In the genomic region with DNA sequence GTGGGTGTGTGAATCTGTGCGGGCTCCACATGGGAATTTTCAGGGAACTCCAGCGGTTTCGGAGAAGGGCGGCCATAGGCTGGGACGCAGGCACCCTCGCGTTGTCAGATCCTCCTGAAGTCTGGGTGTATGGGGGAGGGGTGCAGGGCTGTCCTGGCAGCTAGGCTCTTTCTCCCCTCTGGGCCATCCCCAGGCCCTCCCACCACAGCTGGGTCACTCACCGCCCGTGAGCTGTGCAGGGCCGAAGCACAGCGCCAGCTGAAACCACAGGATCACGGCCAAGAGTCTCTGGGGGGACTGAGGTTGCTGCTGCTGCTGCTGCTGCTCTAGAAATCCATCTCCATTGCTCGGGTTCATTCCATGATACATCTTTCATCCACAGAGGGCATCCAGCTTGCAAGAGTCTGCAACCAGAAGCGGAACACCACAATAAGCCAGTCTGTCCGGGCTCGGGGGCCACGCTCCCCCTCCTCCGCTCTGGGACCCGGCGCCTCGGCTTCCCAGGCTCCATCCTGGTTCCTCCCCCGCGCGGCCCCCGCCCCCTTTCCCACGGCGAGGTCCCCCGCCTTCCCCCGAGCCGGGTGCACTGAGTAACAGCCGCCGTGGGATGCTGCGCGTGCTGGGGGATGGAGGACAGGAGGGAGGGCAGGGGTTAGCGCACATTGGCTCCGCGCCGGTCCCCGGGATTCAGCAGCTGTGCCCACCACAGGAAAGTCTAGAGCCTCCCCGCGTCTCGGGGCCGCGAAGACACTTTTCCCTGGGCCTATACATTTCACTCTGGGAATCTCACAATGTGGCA, we compare ENCODE assay signal across 9 cellular contexts. TPM values are rescaled to one million over a fixed set of nuclear protein-coding genes. Genes with fewer than 3 reads are reported as not detected.
DNase-seq lines count a peak whose midpoint lies in the region; ATAC-seq and TF ChIP-seq lines count a peak whose summit lies in the region.
"Had no signal": no experiment of that assay in that cellular context is flagged by ENCODE, and none has a peak within 500 bp of the region (broad histone marks: within the 10 kb centered on the region; RNA-seq: fewer than 3 reads in every experiment).

No MANE protein-coding gene starts in this region.

- H3K9me3 ChIP-seq in mammary epithelial cell (replicated peaks; ENCODE audit: insufficient read depth, low read length) = no peaks in the 10 kb centered on the region

- CTCF ChIA-PET in mammary epithelial cell (lab: Charles Lee; ENCODE audit: low non-redundant PET) = interaction anchor here (1.1 kb wide), 1 partner anchor 229 kb away, joined by 5 read pairs; no protein-coding TSS in a partner anchor

- in situ Hi-C loops in mammary epithelial cell (cut with MboI; ENCODE audit: low sequenced_read_pairs in 2 of 2) = no loop called here

- H3K4me2 ChIP-seq in mammary epithelial cell (ENCODE audit: insufficient read depth, low read depth, low read length) = peak overlapping the region; percentile 86

- ATAC-seq in SK-N-SH treated with all-trans-retinoic acid at 6 μM for 48 hours (peak; percentile 73), HG03571 (IDR thresholded peaks at IDR 0.05; ENCODE audit: unreplicated experiment) (no peak)

- no peaks in the 10 kb centered on the region for H3K36me3 ChIP-seq in mammary epithelial cell (ENCODE audit: insufficient read depth, low read length)

- H3K27me3 ChIP-seq in mammary epithelial cell (ENCODE audit: insufficient read depth, low read length) = peaks cover 21% of the 10 kb centered on the region

- intact Hi-C loops in mammary epithelial cell (cut with micrococcal nuclease) = no loop called here

- H4K20me1 ChIP-seq in mammary epithelial cell (ENCODE audit: insufficient read depth, low read length) = no peaks in the 10 kb centered on the region

- dilution Hi-C loops in mammary epithelial cell (cut with HindIII; ENCODE audit: low sequenced_read_pairs) = no loop called here

- peak overlapping the region; percentile 6 to 25 (median 8) for H3K4me3 ChIP-seq in mammary epithelial cell (replicated peaks in 1 of 3; ENCODE audit: insufficient read depth in 1 of 3, low read depth in 2 of 3, low read length in 3 of 3)

- WGBS in mammary epithelial cell (ENCODE audit: low coverage, missing lambda C conversion rate) = 1% methylated on average over 7 of the region's 44 CpGs

- TF ChIP-seq CTCF in mammary epithelial cell (conservative IDR thresholded peaks at IDR 0.05 in 1 of 2, IDR thresholded peaks at IDR 0.05 in 1 of 2; ENCODE audit: extremely low read depth in 1 of 2, insufficient read depth in 1 of 2, low read depth in 1 of 2, low read length in 2 of 2) = no peak

- no peak overlapping the region for H3K27ac ChIP-seq in mammary epithelial cell (ENCODE audit: insufficient read depth, low read depth, low read length)
- H3K27ac ChIP-seq: 22Rv1 had no signal

- H3K9ac ChIP-seq in mammary epithelial cell (ENCODE audit: insufficient read depth, low read length) = no peak overlapping the region

- H3K79me2 ChIP-seq in mammary epithelial cell (ENCODE audit: insufficient read depth, low read length) = no peaks in the 10 kb centered on the region

- H2AFZ ChIP-seq in mammary epithelial cell (ENCODE audit: low read depth, low read length) = peak overlapping the region; percentile 26

- H3K4me1 ChIP-seq in mammary epithelial cell (ENCODE audit: insufficient read depth, low read length) = peaks cover 16% of the 10 kb centered on the region

- DNase-seq in DMS153 treated with DMSO at 0.1 percent for 48 hours (lab: John Stamatoyannopoulos, UW; ENCODE audit: unreplicated experiment) (peak; percentile 27), DMS153 (lab: John Stamatoyannopoulos, UW) (no peak), mammary epithelial cell (no peak), islet precursor cell (peak; percentile 78)
- DNase-seq in stimulated activated CD4-positive, alpha-beta T cell treated with anti-CD3 and anti-CD28 coated beads, Interleukin-2, amount 100 ng/mL, for 24 hours = peak; percentile 37 to 44
- DNase-seq in NK-92 treated with Interleukin-12 subunit alpha and Interleukin-12 subunit beta, amount 100 ng/mL, for 24 hours (lab: John Stamatoyannopoulos, UW) = no peak

- BruUV-seq in mammary epithelial cell (replicated peaks; lab: Mats Ljungman, UMichigan) = no TSS peak

TF ChIP-seq in SK-N-SH treated with all-trans-retinoic acid at 6 μM for 48 hours, 23 proteins besides CTCF, POLR2A, EP300 and RAD21:
- TF ChIP-seq, protein P1, sequence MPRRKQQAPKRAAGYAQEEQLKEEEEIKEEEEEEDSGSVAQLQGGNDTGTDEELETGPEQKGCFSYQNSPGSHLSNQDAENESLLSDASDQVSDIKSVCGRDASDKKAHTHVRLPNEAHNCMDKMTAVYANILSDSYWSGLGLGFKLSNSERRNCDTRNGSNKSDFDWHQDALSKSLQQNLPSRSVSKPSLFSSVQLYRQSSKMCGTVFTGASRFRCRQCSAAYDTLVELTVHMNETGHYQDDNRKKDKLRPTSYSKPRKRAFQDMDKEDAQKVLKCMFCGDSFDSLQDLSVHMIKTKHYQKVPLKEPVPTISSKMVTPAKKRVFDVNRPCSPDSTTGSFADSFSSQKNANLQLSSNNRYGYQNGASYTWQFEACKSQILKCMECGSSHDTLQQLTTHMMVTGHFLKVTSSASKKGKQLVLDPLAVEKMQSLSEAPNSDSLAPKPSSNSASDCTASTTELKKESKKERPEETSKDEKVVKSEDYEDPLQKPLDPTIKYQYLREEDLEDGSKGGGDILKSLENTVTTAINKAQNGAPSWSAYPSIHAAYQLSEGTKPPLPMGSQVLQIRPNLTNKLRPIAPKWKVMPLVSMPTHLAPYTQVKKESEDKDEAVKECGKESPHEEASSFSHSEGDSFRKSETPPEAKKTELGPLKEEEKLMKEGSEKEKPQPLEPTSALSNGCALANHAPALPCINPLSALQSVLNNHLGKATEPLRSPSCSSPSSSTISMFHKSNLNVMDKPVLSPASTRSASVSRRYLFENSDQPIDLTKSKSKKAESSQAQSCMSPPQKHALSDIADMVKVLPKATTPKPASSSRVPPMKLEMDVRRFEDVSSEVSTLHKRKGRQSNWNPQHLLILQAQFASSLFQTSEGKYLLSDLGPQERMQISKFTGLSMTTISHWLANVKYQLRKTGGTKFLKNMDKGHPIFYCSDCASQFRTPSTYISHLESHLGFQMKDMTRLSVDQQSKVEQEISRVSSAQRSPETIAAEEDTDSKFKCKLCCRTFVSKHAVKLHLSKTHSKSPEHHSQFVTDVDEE (CRISPR knock-in tag; IDR thresholded peaks at IDR 0.05) = no peak
- TF ChIP-seq TCF4 (CRISPR knock-in tag; IDR thresholded peaks at IDR 0.05; ENCODE audit: borderline replicate concordance) = no peak
- TF ChIP-seq, protein P2, sequence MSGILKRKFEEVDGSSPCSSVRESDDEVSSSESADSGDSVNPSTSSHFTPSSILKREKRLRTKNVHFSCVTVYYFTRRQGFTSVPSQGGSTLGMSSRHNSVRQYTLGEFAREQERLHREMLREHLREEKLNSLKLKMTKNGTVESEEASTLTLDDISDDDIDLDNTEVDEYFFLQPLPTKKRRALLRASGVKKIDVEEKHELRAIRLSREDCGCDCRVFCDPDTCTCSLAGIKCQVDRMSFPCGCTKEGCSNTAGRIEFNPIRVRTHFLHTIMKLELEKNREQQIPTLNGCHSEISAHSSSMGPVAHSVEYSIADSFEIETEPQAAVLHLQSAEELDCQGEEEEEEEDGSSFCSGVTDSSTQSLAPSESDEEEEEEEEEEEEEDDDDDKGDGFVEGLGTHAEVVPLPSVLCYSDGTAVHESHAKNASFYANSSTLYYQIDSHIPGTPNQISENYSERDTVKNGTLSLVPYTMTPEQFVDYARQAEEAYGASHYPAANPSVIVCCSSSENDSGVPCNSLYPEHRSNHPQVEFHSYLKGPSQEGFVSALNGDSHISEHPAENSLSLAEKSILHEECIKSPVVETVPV (CRISPR knock-in tag; IDR thresholded peaks at IDR 0.05) = no peak
- no peak for TF ChIP-seq ZFP30 (CRISPR knock-in tag; IDR thresholded peaks at IDR 0.05)
- TF ChIP-seq SNAI2 (CRISPR knock-in tag; IDR thresholded peaks at IDR 0.05) = no peak
- no peak for TF ChIP-seq BACH2 (CRISPR knock-in tag; IDR thresholded peaks at IDR 0.05; ENCODE audit: borderline replicate concordance)
- TF ChIP-seq RARB (CRISPR knock-in tag; IDR thresholded peaks at IDR 0.05) = no peak

RNA-seq across cellular contexts. Expression of a gene that starts 0.7 kb away (rescaled TPM):
- 1 to 10 TPM; 2.3 to 5.7 TPM for total RNA-seq in mammary epithelial cell
- polyA plus RNA-seq in mammary epithelial cell = 5.8 TPM
- polyA minus RNA-seq in mammary epithelial cell = 15.6 TPM

RNA-seq across cellular contexts. Expression of a gene that starts 30.0 kb away (rescaled TPM):
- not detected for total RNA-seq in mammary epithelial cell
- polyA plus RNA-seq in mammary epithelial cell = not detected
- polyA minus RNA-seq in mammary epithelial cell = not detected

Comparison
In these comparisons a context has a peak if more than half of its experiments do, and no peak if none do; other contexts are left out.
1. DNase-seq: peak in DMS153 treated with DMSO at 0.1 percent for 48 hours (single experiment), islet precursor cell (single experiment) and stimulated activated CD4-positive, alpha-beta T cell treated with anti-CD3 and anti-CD28 coated beads, Interleukin-2, amount 100 ng/mL, for 24 hours (2 of 2); none in DMS153 (single experiment), mammary epithelial cell (single experiment) and NK-92 treated with Interleukin-12 subunit alpha and Interleukin-12 subunit beta, amount 100 ng/mL, for 24 hours (single experiment).